ENCODE assay signal across 8 cellular contexts in the genomic region with DNA sequence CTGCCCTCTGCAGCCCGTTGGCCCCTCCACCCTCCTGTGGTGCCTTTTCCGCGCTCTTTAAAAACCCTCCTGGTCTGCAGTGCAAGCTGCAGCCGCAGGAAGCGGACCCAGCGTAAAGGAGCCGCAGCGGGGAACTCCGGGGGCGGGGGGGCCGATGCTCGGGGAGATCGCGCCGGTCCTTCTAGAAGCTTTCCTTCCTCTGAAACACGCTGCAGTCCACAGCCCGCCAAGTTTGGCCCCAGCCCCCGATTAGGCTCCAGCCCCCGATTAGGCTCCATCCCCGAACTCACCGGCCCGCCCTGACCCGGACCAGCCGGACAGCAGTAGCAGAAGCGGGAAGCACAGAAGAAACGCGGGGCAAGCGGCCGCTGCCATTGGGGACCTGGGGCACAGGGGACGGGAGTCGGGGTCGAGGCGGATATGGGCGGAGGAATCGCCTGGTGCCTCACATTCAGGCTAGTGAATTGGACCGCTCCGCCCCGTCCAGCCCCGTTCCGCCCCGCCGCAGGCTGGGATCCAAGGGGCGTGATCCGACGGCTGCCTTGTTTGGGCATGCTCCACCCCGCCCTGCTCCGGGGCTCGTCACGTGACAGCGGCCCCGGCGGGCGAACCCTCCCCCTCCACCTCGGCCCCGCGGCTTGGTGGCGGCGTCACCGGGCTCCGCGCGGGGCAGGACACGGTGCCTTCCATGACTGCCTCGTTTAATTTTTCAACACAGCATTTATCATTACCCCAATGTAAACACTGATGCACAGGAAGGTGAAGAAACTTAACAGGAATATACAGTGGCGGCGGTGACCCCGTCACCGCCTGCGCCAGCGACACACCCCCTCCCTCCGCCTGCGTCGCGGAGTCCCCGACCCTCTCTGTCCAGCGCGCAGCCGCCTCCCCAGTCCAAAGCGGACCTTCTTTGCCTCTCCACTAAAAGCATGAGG. TPM values are rescaled to one million over a fixed set of nuclear protein-coding genes. Genes with fewer than 3 reads are reported as not detected.
DNase-seq lines count a peak whose midpoint lies in the region; ATAC-seq and TF ChIP-seq lines count a peak whose summit lies in the region.

No MANE protein-coding gene starts in this region.

- H3K27me3 ChIP-seq in right atrium auricular region (no peaks in the 10 kb centered on the region), prostate gland (replicated peaks; ENCODE audit: insufficient read depth) (no peaks in the 10 kb centered on the region)

- H3K4me3 ChIP-seq in GM12875 (ENCODE audit: low read depth, low read length): peak overlapping the region; percentile 7
- peak overlapping the region; percentile 46 to 67 for H3K4me3 ChIP-seq in right atrium auricular region
- peak overlapping the region; percentile 48 to 52 for H3K4me3 ChIP-seq in prostate gland

- H3K36me3 ChIP-seq in right atrium auricular region (no peaks in the 10 kb centered on the region), prostate gland (no peaks in the 10 kb centered on the region)

- H3K27ac ChIP-seq in right atrium auricular region (no peak overlapping the region), prostate gland (no peak overlapping the region)

- intact Hi-C loops in prostate gland (cut with DNase I): no loop called here

- 2% methylated on average over 72 of the region's 79 CpGs for WGBS in prostate gland

- H3K9me3 ChIP-seq in right atrium auricular region: no peaks in the 10 kb centered on the region
- H3K9me3 ChIP-seq in prostate gland: no peaks in the 10 kb centered on the region

- peak; percentile 61 for ATAC-seq in HG02840 (IDR thresholded peaks at IDR 0.05; ENCODE audit: low FRiP score, unreplicated experiment)

- H3K4me1 ChIP-seq in right atrium auricular region (peaks cover 0 to 15% of the 10 kb centered on the region in 2 donors), prostate gland (replicated peaks) (no peaks in the 10 kb centered on the region)

- no peak for TF ChIP-seq POLR2A in prostate gland (IDR thresholded peaks at IDR 0.05)

- DNase-seq in NCI-H1436 treated with DMSO at 0.1 percent for 48 hours (lab: John Stamatoyannopoulos, UW): peak; percentile 5
- peak; percentile 86 to 92 (median 87) for DNase-seq in T-helper 1 cell
- peak; percentile 71 for DNase-seq in amniotic stem cell (lab: John Stamatoyannopoulos, UW)
- peak; percentile 94 for DNase-seq in right atrium auricular region (ENCODE audit: low spot score)
- DNase-seq in prostate gland (ENCODE audit: low spot score): peak; percentile 91
- peak; percentile 95 for DNase-seq in ureter (ENCODE audit: low spot score)

- TF ChIP-seq CTCF in GM12875 (IDR thresholded peaks at IDR 0.05; ENCODE audit: borderline replicate concordance, insufficient read depth, low read depth, low read length) (no peak), right atrium auricular region (IDR thresholded peaks at IDR 0.05) (no peak), prostate gland (IDR thresholded peaks at IDR 0.05) (peak in 2 of 4 experiments; percentile 5 to 16)

RNA-seq across cellular contexts. Expression of gene RAET1L, which starts 20.3 kb away (rescaled TPM):
- total RNA-seq in right atrium auricular region (not detected), prostate gland (not detected), ureter (not detected)

RNA-seq across cellular contexts. Expression of gene ULBP1, which starts 41.3 kb away (rescaled TPM):
- total RNA-seq in right atrium auricular region (under 1 TPM; 0.11 to 0.31 TPM), prostate gland (1 to 10 TPM in 1 of 2 donors, not detected in 1; 2.8 TPM), ureter (2.5 TPM)

Comparison
In these comparisons a context has a peak if more than half of its experiments do, and no peak if none do; other contexts are left out.
1. DNase-seq: peak in every context shown above with its lines; median percentile 95 in ureter; 94 in right atrium auricular region; 91 in prostate gland; 87 in T-helper 1 cell; 71 in amniotic stem cell; 5 in NCI-H1436 treated with DMSO at 0.1 percent for 48 hours.